In the genomic region with DNA sequence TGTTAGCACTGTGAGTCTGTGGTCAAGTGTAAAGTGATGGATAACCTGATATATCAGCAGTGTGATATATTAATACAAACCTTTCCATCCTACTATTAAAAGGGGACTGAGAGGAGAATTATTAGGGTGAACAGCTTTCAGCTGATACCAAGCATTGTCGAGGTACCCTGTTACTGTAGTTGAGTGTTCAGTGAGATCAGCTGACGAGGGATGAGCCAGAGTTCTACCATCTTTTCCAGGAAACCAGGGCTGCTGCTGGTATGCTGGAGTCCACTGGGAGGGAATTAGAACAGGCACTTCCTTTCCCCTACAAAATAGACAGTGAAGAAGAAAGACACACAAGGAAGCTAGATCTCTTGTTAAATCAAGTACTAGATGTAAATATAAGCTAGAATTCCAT, we compare ENCODE assay signal across 31 cellular contexts. TPM values are rescaled to one million over a fixed set of nuclear protein-coding genes. Genes with fewer than 3 reads are reported as not detected.
DNase-seq lines count a peak whose midpoint lies in the region; ATAC-seq lines count a peak whose summit lies in the region.
"Had no signal": no experiment of that assay in that cellular context is flagged by ENCODE, and none has a peak within 500 bp of the region (broad histone marks: within the 10 kb centered on the region; RNA-seq: fewer than 3 reads in every experiment).

No MANE protein-coding gene starts in this region.

- peak overlapping the region; percentile 53 for H3K4me3 Mint-ChIP-seq in activated naive CD4-positive, alpha-beta T cell treated with anti-CD3 and anti-CD28 coated beads for 36 hours
- H3K4me3 Mint-ChIP-seq in T-helper 17 cell: peak overlapping the region; percentile 28
- H3K4me3 Mint-ChIP-seq in effector memory CD8-positive, alpha-beta T cell: peak overlapping the region; percentile 58 to 71
- peak overlapping the region; percentile 58 for H3K4me3 Mint-ChIP-seq in stimulated activated effector memory CD8-positive, alpha-beta T cell treated with anti-CD3 and anti-CD28 coated beads, Interleukin-12 subunit alpha, Interleukin-12 subunit beta, amount 100 ng/mL, for 72 hours
- H3K4me3 Mint-ChIP-seq: activated CD4-positive, alpha-beta T cell treated with anti-CD3 and anti-CD28 coated beads, Interleukin-2, amount 10 ng/mL, durations not matched to agents 7 days and 5 days; brain; type B pancreatic cell had no signal

- H3K27ac Mint-ChIP-seq in activated naive CD4-positive, alpha-beta T cell treated with anti-CD3 and anti-CD28 coated beads for 36 hours: peak overlapping the region; percentile 74
- H3K27ac Mint-ChIP-seq in T-helper 17 cell: peak overlapping the region; percentile 17
- H3K27ac Mint-ChIP-seq in effector memory CD8-positive, alpha-beta T cell: peak overlapping the region; percentile 5 to 32
- peak overlapping the region; percentile 81 for H3K27ac Mint-ChIP-seq in stimulated activated effector memory CD8-positive, alpha-beta T cell treated with anti-CD3 and anti-CD28 coated beads, Interleukin-12 subunit alpha, Interleukin-12 subunit beta, amount 100 ng/mL, for 72 hours
- H3K27ac Mint-ChIP-seq: activated CD4-positive, alpha-beta T cell treated with anti-CD3 and anti-CD28 coated beads, Interleukin-2, amount 10 ng/mL, durations not matched to agents 7 days and 5 days; brain; type B pancreatic cell had no signal

- no peak for DNase-seq in activated naive CD4-positive, alpha-beta T cell treated with anti-CD3 and anti-CD28 coated beads for 36 hours
- no peak for DNase-seq in activated naive CD4-positive, alpha-beta T cell (lab: John Stamatoyannopoulos, UW)
- DNase-seq in T-helper 17 cell (no peak), activated gamma-delta T cell treated with Interleukin-2 at 50 U/mL for 16 hours (no peak), KG1 (lab: John Stamatoyannopoulos, UW) (no peak)
- DNase-seq in effector memory CD8-positive, alpha-beta T cell: no peak
- no peak for DNase-seq in stimulated activated effector memory CD8-positive, alpha-beta T cell treated with anti-CD3 and anti-CD28 coated beads, Interleukin-12 subunit alpha, Interleukin-12 subunit beta, amount 100 ng/mL, for 72 hours (ENCODE audit: low spot score in 2 of 2)
- DNase-seq: activated CD4-positive, alpha-beta T cell treated with anti-CD3 and anti-CD28 coated beads, Interleukin-2, amount 10 ng/mL, durations not matched to agents 7 days and 5 days; activated gamma-delta T cell; amniotic stem cell; DMS79 treated with DMSO at 0.1 percent for 48 hours; gastrocnemius medialis; GDM1; kidney glomerular epithelial cell; naive thymus-derived CD8-positive, alpha-beta T cell; NCI-H1417 treated with DMSO at 0.1 percent for 48 hours; NCI-H2029 treated with DMSO at 0.1 percent for 48 hours; NCI-H524 treated with DMSO at 0.1 percent for 48 hours; NK-92 treated with Interleukin-12 subunit alpha and Interleukin-12 subunit beta, amount 100 ng/mL, for 24 hours; PC-9; psoas muscle; SK-N-SH; stimulated activated CD4-positive, alpha-beta T cell treated with anti-CD3 and anti-CD28 coated beads, Interleukin-4, amount 100 ng/mL, for 24 hours; T-helper 9 cell had no signal

- no peaks in the 10 kb centered on the region for H3K9me3 ChIP-seq in T-helper 17 cell (ENCODE audit: control insufficient read depth, low read length, poor library complexity, severe bottlenecking)
- H3K9me3 ChIP-seq: BLaER1, gastrocnemius medialis, HAP-1, SK-N-SH had no signal

- H3K4me1 Mint-ChIP-seq in activated naive CD4-positive, alpha-beta T cell treated with anti-CD3 and anti-CD28 coated beads for 36 hours (ENCODE audit: low read depth): peaks cover 74% of the 10 kb centered on the region
- H3K4me1 Mint-ChIP-seq in T-helper 17 cell: peaks cover 45% of the 10 kb centered on the region
- peaks cover 60 to 72% of the 10 kb centered on the region in 2 donors for H3K4me1 Mint-ChIP-seq in effector memory CD8-positive, alpha-beta T cell (ENCODE audit: low read depth in 2 of 2)
- H3K4me1 Mint-ChIP-seq in stimulated activated effector memory CD8-positive, alpha-beta T cell treated with anti-CD3 and anti-CD28 coated beads, Interleukin-12 subunit alpha, Interleukin-12 subunit beta, amount 100 ng/mL, for 72 hours: peaks cover 76% of the 10 kb centered on the region
- H3K4me1 Mint-ChIP-seq: brain had no signal

- ATAC-seq in T-helper 17 cell: no peak
- no peak for ATAC-seq in effector memory CD8-positive, alpha-beta T cell (replicated peaks)
- ATAC-seq in stimulated activated effector memory CD8-positive, alpha-beta T cell treated with anti-CD3 and anti-CD28 coated beads, Interleukin-12 subunit alpha, Interleukin-12 subunit beta, amount 100 ng/mL, for 72 hours: no peak
- ATAC-seq: gastrocnemius medialis; naive thymus-derived CD8-positive, alpha-beta T cell; psoas muscle; Right ventricle myocardium inferior had no signal

- peaks cover 22% of the 10 kb centered on the region for H3K36me3 Mint-ChIP-seq in activated naive CD4-positive, alpha-beta T cell treated with anti-CD3 and anti-CD28 coated beads for 36 hours (ENCODE audit: low read depth)
- no peaks in the 10 kb centered on the region for H3K36me3 Mint-ChIP-seq in T-helper 17 cell (ENCODE audit: low read depth)
- peaks cover 7% of the 10 kb centered on the region for H3K36me3 Mint-ChIP-seq in effector memory CD8-positive, alpha-beta T cell (ENCODE audit: insufficient read depth)
- peaks cover 12% of the 10 kb centered on the region for H3K36me3 Mint-ChIP-seq in stimulated activated effector memory CD8-positive, alpha-beta T cell treated with anti-CD3 and anti-CD28 coated beads, Interleukin-12 subunit alpha, Interleukin-12 subunit beta, amount 100 ng/mL, for 72 hours
- H3K36me3 Mint-ChIP-seq: brain, type B pancreatic cell had no signal

- no peaks in the 10 kb centered on the region for H3K27me3 Mint-ChIP-seq in activated naive CD4-positive, alpha-beta T cell treated with anti-CD3 and anti-CD28 coated beads for 36 hours (ENCODE audit: low read depth)
- no peaks in the 10 kb centered on the region for H3K27me3 Mint-ChIP-seq in T-helper 17 cell
- H3K27me3 Mint-ChIP-seq in effector memory CD8-positive, alpha-beta T cell: no peaks in the 10 kb centered on the region
- H3K27me3 Mint-ChIP-seq: activated CD4-positive, alpha-beta T cell treated with anti-CD3 and anti-CD28 coated beads, Interleukin-2, amount 10 ng/mL, durations not matched to agents 7 days and 5 days; naive thymus-derived CD8-positive, alpha-beta T cell had no signal

- no peaks in the 10 kb centered on the region for H3K9me3 Mint-ChIP-seq in activated naive CD4-positive, alpha-beta T cell treated with anti-CD3 and anti-CD28 coated beads for 36 hours
- H3K9me3 Mint-ChIP-seq in effector memory CD8-positive, alpha-beta T cell: no peaks in the 10 kb centered on the region
- H3K9me3 Mint-ChIP-seq in stimulated activated effector memory CD8-positive, alpha-beta T cell treated with anti-CD3 and anti-CD28 coated beads, Interleukin-12 subunit alpha, Interleukin-12 subunit beta, amount 100 ng/mL, for 72 hours: no peaks in the 10 kb centered on the region
- H3K9me3 Mint-ChIP-seq: naive thymus-derived CD8-positive, alpha-beta T cell; type B pancreatic cell had no signal

- CTCF ChIA-PET in activated naive CD4-positive, alpha-beta T cell treated with anti-CD3 and anti-CD28 coated beads for 36 hours (lab: Charles Lee): interaction anchor here (0.9 to 1.6 kb wide), 2 partner anchors 20 to 185 kb away, joined by 3 to 9 read pairs; no protein-coding TSS in a partner anchor

- intact Hi-C loops in activated naive CD4-positive, alpha-beta T cell treated with anti-CD3 and anti-CD28 coated beads for 36 hours (cut with micrococcal nuclease): loop anchor here (1.0 to 10.0 kb wide), 2 partner anchors 13 to 1119 kb away; a partner anchor contains a TSS

RNA-seq across cellular contexts. Expression of a gene that starts 0.4 kb away (rescaled TPM):
- 10 to 100 TPM; 11.2 to 15.1 TPM for total RNA-seq in activated naive CD4-positive, alpha-beta T cell treated with anti-CD3 and anti-CD28 coated beads for 36 hours
- 1 to 10 TPM; 6.0 to 8.8 TPM for total RNA-seq in T-helper 17 cell
- total RNA-seq: fibroblast of lung, PC-9 had no signal

RNA-seq across cellular contexts. Expression of a gene that starts 49.7 kb away (rescaled TPM):
- under 1 TPM; 0.07 to 0.10 TPM for total RNA-seq in activated naive CD4-positive, alpha-beta T cell treated with anti-CD3 and anti-CD28 coated beads for 36 hours
- total RNA-seq in T-helper 17 cell: under 1 TPM; 0.12 to 0.18 TPM
- total RNA-seq: fibroblast of lung; gastrocnemius medialis; naive thymus-derived CD8-positive, alpha-beta T cell; omental fat pad; Right ventricle myocardium inferior had no signal

Comparison
In these comparisons a context has a peak if more than half of its experiments do, and no peak if none do; other contexts are left out.
1. H3K27ac Mint-ChIP-seq: peak in every context shown above with its lines; median percentile 81 in stimulated activated effector memory CD8-positive, alpha-beta T cell treated with anti-CD3 and anti-CD28 coated beads, Interleukin-12 subunit alpha, Interleukin-12 subunit beta, amount 100 ng/mL, for 72 hours; 74 in activated naive CD4-positive, alpha-beta T cell treated with anti-CD3 and anti-CD28 coated beads for 36 hours; 18 in effector memory CD8-positive, alpha-beta T cell; 17 in T-helper 17 cell.